10 cellular contexts compared by ENCODE assay signal in genomic region chr20:38927902-38928578, GRCh38. TPM values are rescaled to one million over a fixed set of nuclear protein-coding genes. Genes with fewer than 3 reads are reported as not detected.
DNase-seq lines count a peak whose midpoint lies in the region; TF ChIP-seq lines count a peak whose summit lies in the region.
"Had no signal": no experiment of that assay in that cellular context is flagged by ENCODE, and none has a peak within 500 bp of the region (broad histone marks: within the 10 kb centered on the region; RNA-seq: fewer than 3 reads in every experiment).

No MANE protein-coding gene starts in this region.

- H3K27me3 ChIP-seq in fibroblast of lung (ENCODE audit: control insufficient read depth, insufficient read depth, low read length) (no peaks in the 10 kb centered on the region), stomach smooth muscle (ENCODE audit: control insufficient read depth in 1 of 2, insufficient read depth in 2 of 2, low read length in 2 of 2) (peaks cover 0 to 2% of the 10 kb centered on the region in 2 donors)

- H2AFZ ChIP-seq in fibroblast of lung (ENCODE audit: low read length) = no peak overlapping the region

- no peak overlapping the region for H3K27ac ChIP-seq in fibroblast of lung (ENCODE audit: insufficient read depth, low read length)
- H3K27ac ChIP-seq in stomach smooth muscle (ENCODE audit: low read length) = peak overlapping the region; percentile 76

- peak; percentile 34 for DNase-seq in activated naive CD4-positive, alpha-beta T cell treated with anti-CD3 and anti-CD28 coated beads, Interleukin-2, amount 10 ng/mL, durations not matched to agents 7 days and 5 days
- no peak for DNase-seq in activated naive CD4-positive, alpha-beta T cell treated with anti-CD3 and anti-CD28 coated beads, Interleukin-2, amount 50 U/mL, for 16 hours
- DNase-seq in RPMI8226 (peak; percentile 53), fibroblast of lung (ENCODE audit: low read depth in 2 of 2) (no peak), DMS114 treated with DMSO at 0.1 percent for 48 hours (lab: John Stamatoyannopoulos, UW; ENCODE audit: unreplicated experiment) (no peak), NCI-H2227 (lab: John Stamatoyannopoulos, UW; ENCODE audit: unreplicated experiment) (no peak), H4 (ENCODE audit: low spot score) (no peak)
- DNase-seq: NCI-H2107 had no signal

- H3K4me2 ChIP-seq in fibroblast of lung (ENCODE audit: extremely low read depth, insufficient read depth, low read length) = peak overlapping the region; percentile 92

- peaks cover 66% of the 10 kb centered on the region for H3K79me2 ChIP-seq in fibroblast of lung (ENCODE audit: control insufficient read depth, insufficient read depth, low read length)

- no peaks in the 10 kb centered on the region for H4K20me1 ChIP-seq in fibroblast of lung (ENCODE audit: control insufficient read depth, extremely low read depth, insufficient read depth, low read length)

- peaks cover 31% of the 10 kb centered on the region for H3K36me3 Mint-ChIP-seq in activated naive CD4-positive, alpha-beta T cell treated with anti-CD3 and anti-CD28 coated beads, Interleukin-2, amount 10 ng/mL, durations not matched to agents 7 days and 5 days

- peak overlapping the region; percentile 40 to 87 (median 56) for H3K4me3 ChIP-seq in fibroblast of lung (replicated peaks in 1 of 4; ENCODE audit: control extremely low read depth in 1 of 4, insufficient read depth in 1 of 4, low read depth in 3 of 4, low read length in 4 of 4)
- peak overlapping the region; percentile 67 to 90 for H3K4me3 ChIP-seq in stomach smooth muscle (ENCODE audit: low read length in 2 of 2)

- no peak for TF ChIP-seq CTCF in fibroblast of lung (conservative IDR thresholded peaks at IDR 0.05 in 1 of 2, IDR thresholded peaks at IDR 0.05 in 1 of 2; ENCODE audit: low read depth in 1 of 2, low read length in 2 of 2)

- H3K27ac Mint-ChIP-seq in activated naive CD4-positive, alpha-beta T cell treated with anti-CD3 and anti-CD28 coated beads, Interleukin-2, amount 10 ng/mL, durations not matched to agents 7 days and 5 days = peak overlapping the region; percentile 22
- H3K27ac Mint-ChIP-seq: dendritic cell treated with granulocyte-macrophage colony-stimulating factor and Interleukin-4, amounts not matched to agents 40 ng/mL and 50 ng/mL, for 4 days had no signal

- H3K4me3 Mint-ChIP-seq in activated naive CD4-positive, alpha-beta T cell treated with anti-CD3 and anti-CD28 coated beads, Interleukin-2, amount 10 ng/mL, durations not matched to agents 7 days and 5 days = peak overlapping the region; percentile 77

- H3K36me3 ChIP-seq in fibroblast of lung (ENCODE audit: control insufficient read depth, insufficient read depth, low read length) (no peaks in the 10 kb centered on the region), stomach smooth muscle (ENCODE audit: control insufficient read depth in 2 of 2, insufficient read depth in 2 of 2, low read length in 2 of 2) (peaks cover 0 to 4% of the 10 kb centered on the region in 2 donors)

- H3K9ac ChIP-seq in fibroblast of lung (ENCODE audit: insufficient read depth, low read length) (no peak overlapping the region), stomach smooth muscle (ENCODE audit: low read length in 2 of 2) (peak overlapping the region; percentile 83 to 89)

- H3K4me1 Mint-ChIP-seq in activated naive CD4-positive, alpha-beta T cell treated with anti-CD3 and anti-CD28 coated beads, Interleukin-2, amount 10 ng/mL, durations not matched to agents 7 days and 5 days = peaks cover 47% of the 10 kb centered on the region

- H3K4me1 ChIP-seq in fibroblast of lung (ENCODE audit: control insufficient read depth, extremely low read depth, insufficient read depth, low read length) = peaks cover 15% of the 10 kb centered on the region
- H3K4me1 ChIP-seq in stomach smooth muscle (ENCODE audit: control insufficient read depth, insufficient read depth, low read length) = peaks cover 53% of the 10 kb centered on the region

- no peaks in the 10 kb centered on the region for H3K9me3 ChIP-seq in fibroblast of lung (ENCODE audit: control insufficient read depth, insufficient read depth, low read depth, low read length)
- H3K9me3 ChIP-seq in stomach smooth muscle (ENCODE audit: control insufficient read depth in 2 of 2, low read length in 2 of 2) = no peaks in the 10 kb centered on the region

- CTCF ChIA-PET in activated naive CD4-positive, alpha-beta T cell treated with anti-CD3 and anti-CD28 coated beads, Interleukin-2, amount 10 ng/mL, durations not matched to agents 7 days and 5 days (lab: Charles Lee) = interaction anchor here (1.8 to 6.9 kb wide), 2 partner anchors 9 to 122 kb away, joined by 3 to 54 read pairs; no protein-coding TSS in a partner anchor

- H3K27me3 Mint-ChIP-seq in activated naive CD4-positive, alpha-beta T cell treated with anti-CD3 and anti-CD28 coated beads, Interleukin-2, amount 10 ng/mL, durations not matched to agents 7 days and 5 days = no peaks in the 10 kb centered on the region
- H3K27me3 Mint-ChIP-seq: dendritic cell treated with granulocyte-macrophage colony-stimulating factor and Interleukin-4, amounts not matched to agents 40 ng/mL and 50 ng/mL, for 4 days had no signal

- no peaks in the 10 kb centered on the region for H3K9me3 Mint-ChIP-seq in activated naive CD4-positive, alpha-beta T cell treated with anti-CD3 and anti-CD28 coated beads, Interleukin-2, amount 10 ng/mL, durations not matched to agents 7 days and 5 days
- H3K9me3 Mint-ChIP-seq: dendritic cell treated with granulocyte-macrophage colony-stimulating factor and Interleukin-4, amounts not matched to agents 40 ng/mL and 50 ng/mL, for 4 days had no signal

RNA-seq across cellular contexts. Expression of gene FAM83D, which starts 1.8 kb away (rescaled TPM):
- 15.2 and 21.3 TPM in 2 replicates for total RNA-seq in fibroblast of lung
- 34.5 and 45.5 TPM in 2 replicates for polyA plus RNA-seq in fibroblast of lung
- polyA plus RNA-seq in fibroblast of lung (2012) = 17.5 and 25.6 TPM in 2 replicates
- 21.0 and 22.0 TPM in 2 replicates for polyA minus RNA-seq in fibroblast of lung (ENCODE audit: low replicate concordance)
- 66.2 and 67.5 TPM in 2 replicates for total RNA-seq in H4 (2014; rRNA removed; shearing (Covaris generic))

RNA-seq across cellular contexts. Expression of gene DHX35, which starts 34.1 kb away (rescaled TPM):
- total RNA-seq in fibroblast of lung = 11.4 and 11.8 TPM in 2 replicates
- 9.6 and 12.1 TPM in 2 replicates for polyA plus RNA-seq in fibroblast of lung
- polyA plus RNA-seq in fibroblast of lung (2012) = 4.5 and 5.0 TPM in 2 replicates
- 8.2 and 9.3 TPM in 2 replicates for polyA minus RNA-seq in fibroblast of lung (ENCODE audit: low replicate concordance)
- 13.4 and 18.6 TPM in 2 replicates for total RNA-seq in H4 (2014; rRNA removed; shearing (Covaris generic))

Comparison
In these comparisons a context has a peak if more than half of its experiments do, and no peak if none do; other contexts are left out.
1. DNase-seq: peak in activated naive CD4-positive, alpha-beta T cell treated with anti-CD3 and anti-CD28 coated beads, Interleukin-2, amount 10 ng/mL, durations not matched to agents 7 days and 5 days (single experiment) and RPMI8226 (single experiment); none in activated naive CD4-positive, alpha-beta T cell treated with anti-CD3 and anti-CD28 coated beads, Interleukin-2, amount 50 U/mL, for 16 hours (single experiment), fibroblast of lung (0 of 2), DMS114 treated with DMSO at 0.1 percent for 48 hours (single experiment), NCI-H2227 (single experiment) and H4 (single experiment).